9 cellular contexts compared by ENCODE assay signal in the genomic region with DNA sequence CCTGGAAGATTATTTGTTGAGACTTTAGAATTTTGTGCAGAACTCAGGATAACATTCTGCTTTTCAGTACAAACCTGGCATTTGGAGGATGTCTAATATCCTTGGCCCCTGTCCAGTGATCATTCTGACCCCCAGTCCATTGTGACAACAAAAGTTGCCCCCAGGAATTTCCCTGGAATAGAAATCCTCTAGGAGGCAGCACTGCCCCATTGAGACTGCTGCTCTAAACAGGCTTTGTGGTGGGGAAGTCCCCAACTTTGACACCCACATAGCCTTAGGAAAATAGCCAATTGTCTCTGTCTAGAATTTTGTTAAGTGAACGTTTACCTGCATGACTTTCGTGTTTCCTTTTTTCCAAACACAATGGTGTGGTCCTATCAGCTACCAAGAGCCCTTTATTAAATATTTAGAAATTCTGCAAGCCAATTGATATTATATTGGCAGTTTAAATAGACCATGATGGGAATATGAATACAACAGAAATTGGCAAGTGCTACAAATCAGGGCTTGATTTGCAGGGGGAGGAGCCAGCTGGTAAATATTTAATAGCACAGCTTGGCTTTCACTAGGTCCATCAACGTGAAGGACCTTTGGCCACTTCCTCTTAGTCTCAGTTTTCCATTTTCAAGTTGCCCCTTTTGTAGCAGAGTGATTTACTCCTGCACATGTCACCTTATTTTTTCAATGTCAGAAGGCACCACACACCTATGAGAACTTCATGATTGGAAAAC.
DNase-seq lines count a peak whose midpoint lies in the region; ATAC-seq, FAIRE-seq and TF ChIP-seq lines count a peak whose summit lies in the region.
"Had no signal": no experiment of that assay in that cellular context is flagged by ENCODE, and none has a peak within 500 bp of the region (broad histone marks: within the 10 kb centered on the region; RNA-seq: fewer than 3 reads in every experiment).

No MANE protein-coding gene starts in this region.

- intact Hi-C loops in mucosa of descending colon (cut with DNase I, micrococcal nuclease): no loop called here

- peaks cover 9% of the 10 kb centered on the region for H3K4me1 ChIP-seq in mucosa of descending colon (ENCODE audit: low read depth)

- H3K9me3 Mint-ChIP-seq in stimulated activated effector memory CD8-positive, alpha-beta T cell treated with anti-CD3 and anti-CD28 coated beads, Interleukin-12 subunit alpha, Interleukin-12 subunit beta, amount 100 ng/mL, for 72 hours: peaks cover 3% of the 10 kb centered on the region

- H3K27ac ChIP-seq in AG04450 (ENCODE audit: low read depth, low read length): no peak overlapping the region

- H3K4me3 ChIP-seq in AG04450 (ENCODE audit: low read depth, low read length): no peak overlapping the region
- H3K4me3 ChIP-seq in mucosa of descending colon: no peak overlapping the region

- H3K4me1 Mint-ChIP-seq in stimulated activated effector memory CD8-positive, alpha-beta T cell treated with anti-CD3 and anti-CD28 coated beads, Interleukin-12 subunit alpha, Interleukin-12 subunit beta, amount 100 ng/mL, for 72 hours: no peaks in the 10 kb centered on the region

- H3K9me3 ChIP-seq in AG04450 (ENCODE audit: control insufficient read depth, insufficient read depth, low read length) (no peaks in the 10 kb centered on the region), mucosa of descending colon (peaks cover 3% of the 10 kb centered on the region)

- peak; percentile 71 for TF ChIP-seq CTCF in AG04450 (IDR thresholded peaks at IDR 0.05; ENCODE audit: low read depth, low read length)
- TF ChIP-seq CTCF in mucosa of descending colon (IDR thresholded peaks at IDR 0.05): no peak

- DNase-seq in AG04450 (ENCODE audit: low read depth, low spot score) (no peak), GM18507 (ENCODE audit: extremely low spot score, insufficient read length, low read depth) (no peak), HTR-8/SVneo (ENCODE audit: insufficient read length, low spot score) (peak; percentile 19), cerebellar cortex (ENCODE audit: low spot score) (peak; percentile 9), mucosa of descending colon (peak in 1 of 3 donors; percentile 68), HK-2 (ENCODE audit: unreplicated experiment) (no peak)
- DNase-seq in stimulated activated effector memory CD8-positive, alpha-beta T cell treated with anti-CD3 and anti-CD28 coated beads, Interleukin-12 subunit alpha, Interleukin-12 subunit beta, amount 100 ng/mL, for 72 hours (ENCODE audit: low spot score in 2 of 2): no peak
- no peak for DNase-seq in stimulated activated naive CD4-positive, alpha-beta T cell (lab: John Stamatoyannopoulos, UW)

- H3K27ac Mint-ChIP-seq in stimulated activated effector memory CD8-positive, alpha-beta T cell treated with anti-CD3 and anti-CD28 coated beads, Interleukin-12 subunit alpha, Interleukin-12 subunit beta, amount 100 ng/mL, for 72 hours: no peak overlapping the region

- H3K27me3 ChIP-seq in AG04450 (ENCODE audit: control insufficient read depth, insufficient read depth, low read length): no peaks in the 10 kb centered on the region

- no peaks in the 10 kb centered on the region for H3K36me3 ChIP-seq in mucosa of descending colon (ENCODE audit: low read depth)

- CTCF ChIA-PET in AG04450 (lab: Charles Lee): interaction anchor here (0.6 to 1.2 kb wide), 2 partner anchors 168 to 436 kb away, joined by 3 to 4 read pairs; no protein-coding TSS in a partner anchor

- H3K4me3 Mint-ChIP-seq in stimulated activated effector memory CD8-positive, alpha-beta T cell treated with anti-CD3 and anti-CD28 coated beads, Interleukin-12 subunit alpha, Interleukin-12 subunit beta, amount 100 ng/mL, for 72 hours: no peak overlapping the region

- peaks cover 4% of the 10 kb centered on the region for H3K36me3 Mint-ChIP-seq in stimulated activated effector memory CD8-positive, alpha-beta T cell treated with anti-CD3 and anti-CD28 coated beads, Interleukin-12 subunit alpha, Interleukin-12 subunit beta, amount 100 ng/mL, for 72 hours

- ATAC-seq in mucosa of descending colon: peak; percentile 82
- ATAC-seq in stimulated activated effector memory CD8-positive, alpha-beta T cell treated with anti-CD3 and anti-CD28 coated beads, Interleukin-12 subunit alpha, Interleukin-12 subunit beta, amount 100 ng/mL, for 72 hours: no peak

- FAIRE-seq in GM18507 (lab: Jason Lieb, UNC) (peak; percentile 48), HTR-8/SVneo (lab: Jason Lieb, UNC) (no peak)
- FAIRE-seq: colon had no signal

- POLR2A ChIA-PET in AG04450 (lab: Yijun Ruan, JAX): interaction anchor here (0.7 kb wide), 1 partner anchor 71 kb away, joined by 3 read pairs; no protein-coding TSS in a partner anchor

Comparison
In these comparisons a context has a peak if more than half of its experiments do, and no peak if none do; other contexts are left out.
1. DNase-seq: peak in HTR-8/SVneo (single experiment) and cerebellar cortex (single experiment); none in AG04450 (single experiment), GM18507 (single experiment), stimulated activated effector memory CD8-positive, alpha-beta T cell treated with anti-CD3 and anti-CD28 coated beads, Interleukin-12 subunit alpha, Interleukin-12 subunit beta, amount 100 ng/mL, for 72 hours (0 of 2), HK-2 (single experiment) and stimulated activated naive CD4-positive, alpha-beta T cell (0 of 6).